ENCODE assay signal across 8 cellular contexts in the genomic region with DNA sequence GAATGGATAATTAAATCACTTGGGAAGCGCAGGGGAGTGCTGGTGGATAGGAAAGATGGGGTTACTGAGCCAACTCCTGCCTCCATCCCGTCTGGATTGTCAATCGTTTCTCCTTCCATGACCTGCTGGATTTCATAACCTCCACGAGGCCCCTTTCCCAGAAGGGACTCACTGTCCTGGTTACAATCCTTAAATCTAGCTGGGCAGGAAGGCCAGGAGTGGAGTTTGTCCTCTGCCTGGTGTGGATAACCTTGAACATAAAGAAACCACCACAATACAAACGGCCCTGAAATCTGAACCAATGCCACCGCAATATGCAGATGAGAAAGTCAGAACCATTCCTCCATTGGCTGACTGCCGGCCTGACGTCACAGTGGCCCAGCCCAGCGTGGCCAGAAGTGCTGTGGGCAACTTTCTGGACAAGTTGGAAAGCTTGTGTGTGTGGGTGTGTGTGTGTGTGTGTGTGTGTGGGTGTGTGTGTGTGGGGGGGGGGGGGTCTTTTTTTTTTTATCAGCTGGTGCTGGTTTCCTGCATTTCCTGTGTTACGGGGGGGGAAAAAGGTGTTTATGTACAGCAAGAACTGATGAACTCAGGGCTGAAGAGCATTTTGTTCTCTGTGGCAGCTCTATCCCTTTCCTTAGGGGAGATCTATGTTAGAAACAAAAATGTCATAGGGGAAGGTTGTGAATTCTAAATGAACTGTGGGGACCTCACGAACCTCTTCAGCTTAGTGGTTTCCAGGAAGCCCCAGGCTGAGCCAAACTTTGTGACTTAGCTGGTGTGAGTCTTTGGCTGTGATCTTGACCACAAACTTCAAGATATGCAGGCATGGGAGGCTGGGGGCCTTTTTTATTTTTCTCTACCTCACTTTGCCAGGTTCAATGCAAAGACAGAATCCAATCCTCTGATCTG.
A peak's percentile ranks its signal among the peaks of the same experiment; 100 is the strongest.
DNase-seq lines count a peak whose midpoint lies in the region; ATAC-seq, FAIRE-seq and TF ChIP-seq lines count a peak whose summit lies in the region.

No MANE protein-coding gene starts in this region.

- peak overlapping the region; percentile 81 for H3K27ac Mint-ChIP-seq in activated CD8-positive, alpha-beta memory T cell treated with anti-CD3 and anti-CD28 coated beads, Interleukin-2, amount 10 ng/mL, durations not matched to agents 7 days and 5 days

- CTCF ChIA-PET in activated CD8-positive, alpha-beta memory T cell treated with anti-CD3 and anti-CD28 coated beads, Interleukin-2, amount 10 ng/mL, durations not matched to agents 7 days and 5 days (lab: Charles Lee): no interaction called here

- H3K27me3 Mint-ChIP-seq in activated CD8-positive, alpha-beta memory T cell treated with anti-CD3 and anti-CD28 coated beads, Interleukin-2, amount 10 ng/mL, durations not matched to agents 7 days and 5 days: peaks cover 2% of the 10 kb centered on the region

- H3K36me3 Mint-ChIP-seq in activated CD8-positive, alpha-beta memory T cell treated with anti-CD3 and anti-CD28 coated beads, Interleukin-2, amount 10 ng/mL, durations not matched to agents 7 days and 5 days: no peaks in the 10 kb centered on the region

- ATAC-seq in HG03175 (IDR thresholded peaks at IDR 0.05; ENCODE audit: unreplicated experiment) (peak; percentile 88), HG02610 (IDR thresholded peaks at IDR 0.05; ENCODE audit: unreplicated experiment) (no peak)
- ATAC-seq in activated CD8-positive, alpha-beta memory T cell treated with anti-CD3 and anti-CD28 coated beads, Interleukin-2, amount 10 ng/mL, durations not matched to agents 7 days and 5 days: peak; percentile 96

- no peak overlapping the region for H3K4me3 ChIP-seq in GM12865 (ENCODE audit: low read depth, low read length)

- no peaks in the 10 kb centered on the region for H3K9me3 Mint-ChIP-seq in activated CD8-positive, alpha-beta memory T cell treated with anti-CD3 and anti-CD28 coated beads, Interleukin-2, amount 10 ng/mL, durations not matched to agents 7 days and 5 days (ENCODE audit: low read depth)

- TF ChIP-seq CTCF in GM12865 (IDR thresholded peaks at IDR 0.05; ENCODE audit: insufficient read depth, low read depth, low read length, missing control alignments): no peak

- H3K4me1 Mint-ChIP-seq in activated CD8-positive, alpha-beta memory T cell treated with anti-CD3 and anti-CD28 coated beads, Interleukin-2, amount 10 ng/mL, durations not matched to agents 7 days and 5 days: peaks cover 30% of the 10 kb centered on the region

- peak overlapping the region; percentile 69 for H3K4me3 Mint-ChIP-seq in activated CD8-positive, alpha-beta memory T cell treated with anti-CD3 and anti-CD28 coated beads, Interleukin-2, amount 10 ng/mL, durations not matched to agents 7 days and 5 days

- DNase-seq in GM12865 (ENCODE audit: low read depth) (peak; percentile 77), NCI-H748 (lab: John Stamatoyannopoulos, UW; ENCODE audit: unreplicated experiment) (peak; percentile 81), mesenteric fat pad (ENCODE audit: low spot score) (peak; percentile 95)
- peak; percentile 84 for DNase-seq in activated CD8-positive, alpha-beta memory T cell treated with anti-CD3 and anti-CD28 coated beads, Interleukin-2, amount 10 ng/mL, durations not matched to agents 7 days and 5 days
- peak; percentile 43 for DNase-seq in stimulated activated CD8-positive, alpha-beta memory T cell treated with anti-CD3 and anti-CD28 coated beads, Interleukin-12 subunit alpha, Interleukin-12 subunit beta, amount 100 ng/mL, for 1 hour (ENCODE audit: low read depth)

- FAIRE-seq in endometrium (lab: Jason Lieb, UNC): peak; percentile 83

Comparison
In these comparisons a context has a peak if more than half of its experiments do, and no peak if none do; other contexts are left out.
1. DNase-seq: peak in every context shown above with its lines; median percentile 95 in mesenteric fat pad; 84 in activated CD8-positive, alpha-beta memory T cell treated with anti-CD3 and anti-CD28 coated beads, Interleukin-2, amount 10 ng/mL, durations not matched to agents 7 days and 5 days; 81 in NCI-H748; 77 in GM12865; 43 in stimulated activated CD8-positive, alpha-beta memory T cell treated with anti-CD3 and anti-CD28 coated beads, Interleukin-12 subunit alpha, Interleukin-12 subunit beta, amount 100 ng/mL, for 1 hour.